33 cellular contexts compared by ENCODE assay signal in genomic region chr20:40522405-40522804, GRCh38.
"Had no signal": no experiment of that assay in that cellular context is flagged by ENCODE, and none has a peak within 500 bp of the region (broad histone marks: within the 10 kb centered on the region; RNA-seq: fewer than 3 reads in every experiment).

No MANE protein-coding gene starts in this region.

- FAIRE-seq: astrocyte, bronchial epithelial cell had no signal

- ATAC-seq: activated naive CD4-positive, alpha-beta T cell treated with anti-CD3 and anti-CD28 coated beads, Interleukin-2, amount 50 U/mL, for 72 hours; activated naive CD8-positive, alpha-beta T cell treated with anti-CD3 and anti-CD28 coated beads, Interleukin-2, amount 50 U/mL, for 24 hours; activated T-cell treated with anti-CD3 and anti-CD28 coated beads, Interleukin-2, amount 50 U/mL, for 4 hours; activated T-cell treated with anti-CD3 and anti-CD28 coated beads, Interleukin-2, amount 50 U/mL, for 72 hours; activated T-helper 17 cell treated with anti-CD3 and anti-CD28 coated beads, Interleukin-2, amount 50 U/mL, for 72 hours; body of pancreas had no signal

- H3K4me1 ChIP-seq: adrenal gland, ascending aorta, body of pancreas, breast epithelium had no signal

- H3K36me3 ChIP-seq: adrenal gland, ascending aorta, brain microvascular endothelial cell, breast epithelium, cardiac muscle cell had no signal

- H3K9me3 ChIP-seq: adrenal gland, ascending aorta had no signal

- H3K27me3 ChIP-seq: adrenal gland, ascending aorta, body of pancreas, brain microvascular endothelial cell, breast epithelium, cardiac muscle cell had no signal

- H3K4me3 ChIP-seq: adrenal gland, ascending aorta, body of pancreas, breast epithelium, cardiac muscle cell had no signal

- H3K27ac ChIP-seq: adrenal gland, ascending aorta, body of pancreas, brain microvascular endothelial cell, breast epithelium, cardiac muscle cell had no signal

- DNase-seq: activated effector memory CD4-positive, alpha-beta T cell treated with anti-CD3 and anti-CD28 coated beads, Interleukin-2, amount 50 U/mL, for 16 hours; activated effector memory CD4-positive, alpha-beta T cell treated with Interleukin-2 at 50 U/mL for 16 hours; activated gamma-delta T cell; activated gamma-delta T cell treated with Interleukin-2 at 50 U/mL for 16 hours; activated naive CD4-positive, alpha-beta T cell; activated naive CD4-positive, alpha-beta T cell treated with anti-CD3 and anti-CD28 coated beads for 36 hours; activated naive CD4-positive, alpha-beta T cell treated with anti-CD3 and anti-CD28 coated beads, Interleukin-2, amount 10 ng/mL, durations not matched to agents 7 days and 5 days; activated naive CD4-positive, alpha-beta T cell treated with anti-CD3 and anti-CD28 coated beads, Interleukin-2, amount 50 U/mL, for 16 hours; activated naive CD4-positive, alpha-beta T cell treated with Interleukin-2 at 50 U/mL for 16 hours; activated naive CD8-positive, alpha-beta T cell treated with anti-CD3 and anti-CD28 coated beads for 36 hours; activated naive CD8-positive, alpha-beta T cell treated with anti-CD3 and anti-CD28 coated beads, Interleukin-2, amount 10 ng/mL, durations not matched to agents 7 days and 5 days; activated naive CD8-positive, alpha-beta T cell treated with anti-CD3 and anti-CD28 coated beads, Interleukin-2, amount 50 U/mL, for 24 hours; activated T-cell treated with anti-CD3 and anti-CD28 coated beads, Interleukin-2, amount 50 U/mL, for 24 hours; activated T-cell treated with anti-CD3 and anti-CD28 coated beads, Interleukin-2, amount 50 U/mL, for 4 hours; activated T-cell treated with anti-CD3 and anti-CD28 coated beads, Interleukin-2, amount 50 U/mL, for 48 hours; activated T-cell treated with anti-CD3 and anti-CD28 coated beads, Interleukin-2, amount 50 U/mL, for 72 hours; adrenal gland; amniotic stem cell; amygdala; anterior cingulate cortex; aorta; body of pancreas; brain microvascular endothelial cell; caudate nucleus; central memory CD4-positive, alpha-beta T cell; cerebellar nuclear complex had no signal
